1 cellular context compared by ENCODE assay signal in genomic region chr18:70181015-70181414, GRCh38.
TF ChIP-seq lines count a peak whose summit lies in the region.

No MANE protein-coding gene starts in this region.

TF ChIP-seq in K562, 482 proteins besides CTCF, POLR2A, EP300 and RAD21:
- TF ChIP-seq CEBPZ (IDR thresholded peaks at IDR 0.05; ENCODE audit: borderline replicate concordance, low read depth, low read length) (no peak), ZNF146 (CRISPR knock-in tag; IDR thresholded peaks at IDR 0.05; ENCODE audit: unreplicated experiment) (no peak), SRF (CRISPR knock-in tag; IDR thresholded peaks at IDR 0.05) (no peak), ZNF766 (CRISPR knock-in tag; conservative IDR thresholded peaks at IDR 0.05) (no peak), KLF6 (CRISPR knock-in tag; IDR thresholded peaks at IDR 0.05; ENCODE audit: borderline replicate concordance) (no peak), PCBP1 (IDR thresholded peaks at IDR 0.05; ENCODE audit: low read depth, low read length, poor library complexity, severe bottlenecking) (no peak), KLF1 (tag; IDR thresholded peaks at IDR 0.05) (no peak), RB1 (IDR thresholded peaks at IDR 0.05; ENCODE audit: low read depth) (no peak), ATF3 (IDR thresholded peaks at IDR 0.05) (peak; percentile 41; the same call in 1 of the 2 replicates), ATF3 (CRISPR knock-in tag; conservative IDR thresholded peaks at IDR 0.05) (no peak), FOSL1 (tag; conservative IDR thresholded peaks at IDR 0.05) (peak; percentile 49), JUND (IDR thresholded peaks at IDR 0.05; ENCODE audit: borderline replicate concordance, low read depth, low read length) (no peak), JUND (tag; IDR thresholded peaks at IDR 0.05; ENCODE audit: borderline replicate concordance, low read depth, low read length) (0 out of 3 replicates have a peak, but pooled peaks have one; percentile 24)
